Comparison of ENCODE assay signal across 34 cellular contexts in genomic region chr9:80557256-80557655, GRCh38.
"Had no signal": no experiment of that assay in that cellular context is flagged by ENCODE, and none has a peak within 500 bp of the region (broad histone marks: within the 10 kb centered on the region; RNA-seq: fewer than 3 reads in every experiment).

No MANE protein-coding gene starts in this region.

- H3K27me3 Mint-ChIP-seq: activated CD4-positive, alpha-beta memory T cell treated with anti-CD3 and anti-CD28 coated beads, Interleukin-2, amount 10 ng/mL, durations not matched to agents 7 days and 5 days; activated CD4-positive, alpha-beta T cell treated with anti-CD3 and anti-CD28 coated beads, Interleukin-2, amount 10 ng/mL, durations not matched to agents 7 days and 5 days; activated naive CD4-positive, alpha-beta T cell treated with anti-CD3 and anti-CD28 coated beads, Interleukin-2, amount 10 ng/mL, durations not matched to agents 7 days and 5 days; activated naive CD8-positive, alpha-beta T cell treated with anti-CD3 and anti-CD28 coated beads, Interleukin-2, amount 10 ng/mL, durations not matched to agents 7 days and 5 days; activated T-cell treated with anti-CD3 and anti-CD28 coated beads, Interleukin-2, amount 50 U/mL, for 24 hours; dendritic cell treated with granulocyte-macrophage colony-stimulating factor and Interleukin-4, amounts not matched to agents 40 ng/mL and 50 ng/mL, for 4 days; T-helper 17 cell had no signal

- H3K36me3 Mint-ChIP-seq: activated naive CD4-positive, alpha-beta T cell treated with anti-CD3 and anti-CD28 coated beads, Interleukin-2, amount 10 ng/mL, durations not matched to agents 7 days and 5 days; activated naive CD4-positive, alpha-beta T cell treated with anti-CD3 and anti-CD28 coated beads, Interleukin-2, amount 50 U/mL, for 72 hours; activated naive CD8-positive, alpha-beta T cell treated with anti-CD3 and anti-CD28 coated beads, Interleukin-2, amount 10 ng/mL, durations not matched to agents 7 days and 5 days; WTC11 had no signal

- H3K4me1 Mint-ChIP-seq: activated CD4-positive, alpha-beta memory T cell treated with anti-CD3 and anti-CD28 coated beads, Interleukin-2, amount 10 ng/mL, durations not matched to agents 7 days and 5 days; activated CD4-positive, alpha-beta T cell treated with anti-CD3 and anti-CD28 coated beads, Interleukin-2, amount 10 ng/mL, durations not matched to agents 7 days and 5 days; activated naive CD4-positive, alpha-beta T cell treated with anti-CD3 and anti-CD28 coated beads, Interleukin-2, amount 10 ng/mL, durations not matched to agents 7 days and 5 days; activated naive CD8-positive, alpha-beta T cell treated with anti-CD3 and anti-CD28 coated beads, Interleukin-2, amount 10 ng/mL, durations not matched to agents 7 days and 5 days; endodermal cell; T-helper 17 cell; WTC11 had no signal

- DNase-seq: activated CD4-positive, alpha-beta memory T cell treated with anti-CD3 and anti-CD28 coated beads, Interleukin-2, amount 10 ng/mL, durations not matched to agents 7 days and 5 days; activated CD4-positive, alpha-beta T cell treated with anti-CD3 and anti-CD28 coated beads for 1 hour; activated CD4-positive, alpha-beta T cell treated with anti-CD3 and anti-CD28 coated beads for 4 hours; activated CD4-positive, alpha-beta T cell treated with anti-CD3 and anti-CD28 coated beads, Interleukin-2, amount 10 ng/mL, durations not matched to agents 7 days and 5 days; activated CD4-positive, alpha-beta T cell treated with anti-CD3 and anti-CD28 coated beads, Interleukin-2, amount 50 U/mL, for 4 hours; activated CD8-positive, alpha-beta memory T cell treated with anti-CD3 and anti-CD28 coated beads, Interleukin-2, amount 50 U/mL, for 48 hours; activated gamma-delta T cell; activated naive CD4-positive, alpha-beta T cell; activated naive CD4-positive, alpha-beta T cell treated with anti-CD3 and anti-CD28 coated beads, Interleukin-2, amount 10 ng/mL, durations not matched to agents 7 days and 5 days; activated naive CD8-positive, alpha-beta T cell treated with anti-CD3 and anti-CD28 coated beads, Interleukin-2, amount 10 ng/mL, durations not matched to agents 7 days and 5 days; activated T-cell treated with anti-CD3 and anti-CD28 coated beads for 4 hours; activated T-cell treated with anti-CD3 and anti-CD28 coated beads, Interleukin-2, amount 50 U/mL, for 24 hours; activated T-cell treated with anti-CD3 and anti-CD28 coated beads, Interleukin-2, amount 50 U/mL, for 72 hours; amniotic stem cell; anterior cingulate cortex; brain microvascular endothelial cell; central memory CD4-positive, alpha-beta T cell; cerebellar nuclear complex; dorsolateral prefrontal cortex; effector memory CD4-positive, alpha-beta T cell; endodermal cell; head of caudate nucleus; hippocampal formation; T-helper 17 cell; T1000 had no signal

- H3K27me3 ChIP-seq: brain microvascular endothelial cell, cardiac muscle cell, dorsolateral prefrontal cortex had no signal

- FAIRE-seq: astrocyte, frontal cortex had no signal

- H3K9me3 Mint-ChIP-seq: activated CD4-positive, alpha-beta memory T cell treated with anti-CD3 and anti-CD28 coated beads, Interleukin-2, amount 10 ng/mL, durations not matched to agents 7 days and 5 days; activated CD4-positive, alpha-beta T cell treated with anti-CD3 and anti-CD28 coated beads, Interleukin-2, amount 10 ng/mL, durations not matched to agents 7 days and 5 days; activated naive CD4-positive, alpha-beta T cell treated with anti-CD3 and anti-CD28 coated beads, Interleukin-2, amount 10 ng/mL, durations not matched to agents 7 days and 5 days; activated naive CD8-positive, alpha-beta T cell treated with anti-CD3 and anti-CD28 coated beads, Interleukin-2, amount 10 ng/mL, durations not matched to agents 7 days and 5 days; activated T-cell treated with anti-CD3 and anti-CD28 coated beads, Interleukin-2, amount 50 U/mL, for 24 hours; endodermal cell; WTC11 had no signal

- ATAC-seq: activated naive CD4-positive, alpha-beta T cell treated with anti-CD3 and anti-CD28 coated beads, Interleukin-2, amount 50 U/mL, for 72 hours; activated T-cell treated with anti-CD3 and anti-CD28 coated beads, Interleukin-2, amount 50 U/mL, for 72 hours; esophagus mucosa; T-helper 17 cell; WTC11 had no signal

- H3K36me3 ChIP-seq: brain microvascular endothelial cell, cardiac muscle cell had no signal

- H3K4me3 Mint-ChIP-seq: activated CD4-positive, alpha-beta memory T cell treated with anti-CD3 and anti-CD28 coated beads, Interleukin-2, amount 10 ng/mL, durations not matched to agents 7 days and 5 days; activated CD4-positive, alpha-beta T cell treated with anti-CD3 and anti-CD28 coated beads, Interleukin-2, amount 10 ng/mL, durations not matched to agents 7 days and 5 days; activated naive CD4-positive, alpha-beta T cell treated with anti-CD3 and anti-CD28 coated beads, Interleukin-2, amount 10 ng/mL, durations not matched to agents 7 days and 5 days; activated naive CD8-positive, alpha-beta T cell treated with anti-CD3 and anti-CD28 coated beads, Interleukin-2, amount 10 ng/mL, durations not matched to agents 7 days and 5 days; activated T-cell treated with anti-CD3 and anti-CD28 coated beads, Interleukin-2, amount 50 U/mL, for 24 hours; activated T-cell treated with anti-CD3 and anti-CD28 coated beads, Interleukin-2, amount 50 U/mL, for 72 hours; dendritic cell treated with granulocyte-macrophage colony-stimulating factor and Interleukin-4, amounts not matched to agents 40 ng/mL and 50 ng/mL, for 4 days; endodermal cell; T-helper 17 cell; T-helper 2 cell treated with Interferon-gamma antibody and Interleukin-4, amounts not matched to agents 5 μg/mL and 100 μg/mL, for 36 hours; WTC11 had no signal

- H3K27ac ChIP-seq: brain microvascular endothelial cell, cardiac muscle cell, coronary artery, dorsolateral prefrontal cortex had no signal

- H3K4me3 ChIP-seq: cardiac muscle cell, coronary artery, dorsolateral prefrontal cortex had no signal

- H3K27ac Mint-ChIP-seq: activated CD4-positive, alpha-beta memory T cell treated with anti-CD3 and anti-CD28 coated beads, Interleukin-2, amount 10 ng/mL, durations not matched to agents 7 days and 5 days; activated CD4-positive, alpha-beta T cell treated with anti-CD3 and anti-CD28 coated beads, Interleukin-2, amount 10 ng/mL, durations not matched to agents 7 days and 5 days; activated naive CD4-positive, alpha-beta T cell treated with anti-CD3 and anti-CD28 coated beads, Interleukin-2, amount 10 ng/mL, durations not matched to agents 7 days and 5 days; activated naive CD4-positive, alpha-beta T cell treated with anti-CD3 and anti-CD28 coated beads, Interleukin-2, amount 50 U/mL, for 72 hours; activated naive CD8-positive, alpha-beta T cell treated with anti-CD3 and anti-CD28 coated beads, Interleukin-2, amount 10 ng/mL, durations not matched to agents 7 days and 5 days; activated T-cell treated with anti-CD3 and anti-CD28 coated beads, Interleukin-2, amount 50 U/mL, for 24 hours; activated T-cell treated with anti-CD3 and anti-CD28 coated beads, Interleukin-2, amount 50 U/mL, for 72 hours; dendritic cell treated with granulocyte-macrophage colony-stimulating factor and Interleukin-4, amounts not matched to agents 40 ng/mL and 50 ng/mL, for 4 days; endodermal cell; T-helper 17 cell; T-helper 2 cell treated with Interferon-gamma antibody and Interleukin-4, amounts not matched to agents 5 μg/mL and 100 μg/mL, for 36 hours; WTC11 had no signal
